In genomic region chr2:167825664-167826063, GRCh38 we compare ENCODE assay signal across 17 cellular contexts.
A peak's percentile ranks its signal among the peaks of the same experiment; 100 is the strongest.
DNase-seq lines count a peak whose midpoint lies in the region; ATAC-seq and TF ChIP-seq lines count a peak whose summit lies in the region.
"Had no signal": no experiment of that assay in that cellular context is flagged by ENCODE, and none has a peak within 500 bp of the region (broad histone marks: within the 10 kb centered on the region; RNA-seq: fewer than 3 reads in every experiment).

No MANE protein-coding gene starts in this region.

- H3K9me3 Mint-ChIP-seq in nephron progenitor cell, result no peaks in the 10 kb centered on the region
- H3K9me3 Mint-ChIP-seq: GM23338 had no signal

- DNase-seq in DMS 273 (lab: John Stamatoyannopoulos, UW; ENCODE audit: unreplicated experiment) (peak; percentile 23), DMS 273 treated with DMSO at 0.1 percent for 48 hours (lab: John Stamatoyannopoulos, UW) (no peak), adipocyte (ENCODE audit: low read depth) (peak; percentile 15), nephron progenitor cell (no peak), PC-9 (no peak), ovary (no peak)
- DNase-seq: CD4-positive, alpha-beta memory T cell; DMS53; DND-41; EL; HCEC 1CT had no signal

- H3K4me2 ChIP-seq in PC-9, result no peak overlapping the region
- H3K4me2 ChIP-seq: BLaER1, GM23338 had no signal

- H4K20me1 ChIP-seq in PC-9 (ENCODE audit: insufficient read depth), result no peaks in the 10 kb centered on the region
- H4K20me1 ChIP-seq: BLaER1 had no signal

- WGBS in ovary, 3 donors, result 80 to 100% (median 89%) methylated on average over 1 of the region's 1 CpG

- H3K36me3 ChIP-seq in adipocyte (ENCODE audit: control insufficient read depth, insufficient read depth, low read length, severe bottlenecking), result no peaks in the 10 kb centered on the region
- no peaks in the 10 kb centered on the region for H3K36me3 ChIP-seq in PC-9 (ENCODE audit: low read depth)
- no peaks in the 10 kb centered on the region for H3K36me3 ChIP-seq in ovary
- H3K36me3 ChIP-seq: BLaER1 had no signal

- H3K79me2 ChIP-seq in PC-9 (ENCODE audit: low read depth), result no peaks in the 10 kb centered on the region

- no peaks in the 10 kb centered on the region for H3K9me2 ChIP-seq in PC-9 (ENCODE audit: insufficient read depth)

- POLR2A ChIA-PET in PC-9 (lab: Charles Lee; ENCODE audit: unreplicated experiment), result no interaction called here

- no peak overlapping the region for H3K4me3 ChIP-seq in adipocyte (ENCODE audit: low read length)
- H3K4me3 ChIP-seq in PC-9, result no peak overlapping the region
- no peak overlapping the region for H3K4me3 ChIP-seq in ovary
- H3K4me3 ChIP-seq: BLaER1, GM12878, GM23338 had no signal

- TF ChIP-seq CTCF in nephron progenitor cell (IDR thresholded peaks at IDR 0.05), result no peak
- TF ChIP-seq CTCF in PC-9 (conservative IDR thresholded peaks at IDR 0.05), result no peak
- TF ChIP-seq CTCF in ovary (IDR thresholded peaks at IDR 0.05), result no peak

- peaks cover 4% of the 10 kb centered on the region for H3K36me3 Mint-ChIP-seq in nephron progenitor cell (ENCODE audit: low read depth)
- H3K36me3 Mint-ChIP-seq: CD14-positive monocyte; CD4-positive, alpha-beta memory T cell had no signal

- no peaks in the 10 kb centered on the region for H3K4me1 ChIP-seq in adipocyte (ENCODE audit: control insufficient read depth, insufficient read depth, low read length)
- no peaks in the 10 kb centered on the region for H3K4me1 ChIP-seq in PC-9 (replicated peaks; ENCODE audit: insufficient read depth)
- no peaks in the 10 kb centered on the region for H3K4me1 ChIP-seq in ovary (ENCODE audit: insufficient read depth)
- H3K4me1 ChIP-seq: BLaER1 had no signal

- BruUV-seq in PC-9 (replicated peaks; lab: Mats Ljungman, UMichigan), result no TSS peak

- no peak overlapping the region for H2AFZ ChIP-seq in PC-9
- H2AFZ ChIP-seq: GM23338 had no signal

- TF ChIP-seq POLR2A in ovary (IDR thresholded peaks at IDR 0.05), result no peak

- no peaks in the 10 kb centered on the region for H3K9me3 ChIP-seq in adipocyte (ENCODE audit: control insufficient read depth, low read length)
- H3K9me3 ChIP-seq in PC-9 (ENCODE audit: insufficient read depth, low read depth), result no peaks in the 10 kb centered on the region
- no peaks in the 10 kb centered on the region for H3K9me3 ChIP-seq in ovary
- H3K9me3 ChIP-seq: BLaER1 had no signal

- H3K27ac ChIP-seq in PC-9 (no peak overlapping the region), ovary (no peak overlapping the region)
- H3K27ac ChIP-seq: 22Rv1, BLaER1 had no signal

- CTCF ChIA-PET in PC-9 (lab: Charles Lee), result no interaction called here

- no peak overlapping the region for H3K4me3 Mint-ChIP-seq in nephron progenitor cell
- H3K4me3 Mint-ChIP-seq: CD14-positive monocyte; CD4-positive, alpha-beta memory T cell; GM23338 had no signal

- peak overlapping the region; percentile 49 for H3K27ac Mint-ChIP-seq in nephron progenitor cell
- H3K27ac Mint-ChIP-seq: CD4-positive, alpha-beta memory T cell had no signal

- intact Hi-C loops in PC-9 (cut with micrococcal nuclease; ENCODE audit: unreplicated experiment) (no loop called here), ovary (cut with DNase I) (no loop called here)

- peaks cover 20% of the 10 kb centered on the region for H3K4me1 Mint-ChIP-seq in nephron progenitor cell
- H3K4me1 Mint-ChIP-seq: CD14-positive monocyte; CD4-positive, alpha-beta memory T cell had no signal

- no peak overlapping the region for H3K9ac ChIP-seq in adipocyte (ENCODE audit: low read length)
- H3K9ac ChIP-seq: BLaER1 had no signal

- no peaks in the 10 kb centered on the region for H3F3A ChIP-seq in PC-9 (ENCODE audit: insufficient read depth, low read depth)

- peaks cover 7% of the 10 kb centered on the region for H3K27me3 Mint-ChIP-seq in nephron progenitor cell (ENCODE audit: low read depth, poor library complexity)

- no peak for ATAC-seq in GM18870 (IDR thresholded peaks at IDR 0.05; ENCODE audit: unreplicated experiment)
- ATAC-seq: GM12878, GM23338 had no signal

- H3K27me3 ChIP-seq in adipocyte (replicated peaks; ENCODE audit: control insufficient read depth, insufficient read depth, low read length), result no peaks in the 10 kb centered on the region
- no peaks in the 10 kb centered on the region for H3K27me3 ChIP-seq in PC-9 (ENCODE audit: insufficient read depth, low read depth)
- no peaks in the 10 kb centered on the region for H3K27me3 ChIP-seq in ovary
- H3K27me3 ChIP-seq: BLaER1 had no signal

- TF ChIP-seq EP300 in ovary (IDR thresholded peaks at IDR 0.05), result no peak

Comparison
In these comparisons a context has a peak if more than half of its experiments do, and no peak if none do; other contexts are left out.
1. DNase-seq: peak in DMS 273 (single experiment) and adipocyte (single experiment); none in DMS 273 treated with DMSO at 0.1 percent for 48 hours (single experiment), nephron progenitor cell (single experiment), PC-9 (0 of 2) and ovary (0 of 5).